ENCODE assay signal across 19 cellular contexts in the genomic region with DNA sequence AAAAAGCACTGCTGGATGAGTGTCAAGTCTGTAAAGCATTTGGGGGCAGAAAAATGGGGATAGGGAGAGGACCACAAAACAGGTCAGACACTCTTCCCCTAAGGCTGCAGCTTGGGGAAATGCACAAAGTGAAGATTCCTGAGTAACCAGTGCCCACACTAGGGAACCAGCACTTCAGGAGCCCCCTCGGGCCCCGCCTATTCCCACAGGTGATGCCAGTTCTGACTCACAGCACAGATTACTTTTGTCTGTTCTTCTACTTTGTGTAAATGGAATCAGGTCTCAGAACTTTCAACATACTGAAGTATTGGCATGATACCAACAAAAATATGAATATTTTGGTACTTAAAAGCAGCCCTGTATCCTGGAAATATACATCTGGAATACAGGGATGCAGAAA.
"Had no signal": no experiment of that assay in that cellular context is flagged by ENCODE, and none has a peak within 500 bp of the region (broad histone marks: within the 10 kb centered on the region; RNA-seq: fewer than 3 reads in every experiment).

No MANE protein-coding gene starts in this region.

- H3K36me3 Mint-ChIP-seq: activated naive CD8-positive, alpha-beta T cell treated with anti-CD3 and anti-CD28 coated beads for 36 hours had no signal

- H3K9me3 ChIP-seq: body of pancreas, testis had no signal

- H3K9me3 Mint-ChIP-seq: dendritic cell treated with granulocyte-macrophage colony-stimulating factor and Interleukin-4, amounts not matched to agents 40 ng/mL and 50 ng/mL, for 4 days had no signal

- H3K4me3 ChIP-seq: body of pancreas, esophagus squamous epithelium, sigmoid colon, testis, upper lobe of left lung had no signal

- H3K4me3 Mint-ChIP-seq: activated naive CD8-positive, alpha-beta T cell treated with anti-CD3 and anti-CD28 coated beads for 36 hours; dendritic cell treated with granulocyte-macrophage colony-stimulating factor and Interleukin-4, amounts not matched to agents 40 ng/mL and 50 ng/mL, for 4 days; nephron had no signal

- DNase-seq: activated CD4-positive, alpha-beta T cell treated with anti-CD3 and anti-CD28 coated beads, Interleukin-2, amount 50 U/mL, for 4 hours; activated gamma-delta T cell treated with Interleukin-2 at 50 U/mL for 16 hours; activated naive CD8-positive, alpha-beta T cell treated with anti-CD3 and anti-CD28 coated beads for 36 hours; amniotic stem cell; body of pancreas; effector CD8-positive, alpha-beta T cell; esophagus squamous epithelium; foreskin fibroblast; left cardiac atrium; mesenchymal stem cell; sigmoid colon; stimulated activated CD4-positive, alpha-beta T cell treated with anti-CD3 and anti-CD28 coated beads, Interleukin-4, amount 100 ng/mL, for 24 hours; T-helper 2 cell; testis; upper lobe of left lung; WERI-Rb-1 had no signal

- H3K27ac ChIP-seq: body of pancreas, esophagus squamous epithelium, sigmoid colon, testis, upper lobe of left lung, WERI-Rb-1 had no signal

- ATAC-seq: body of pancreas had no signal

- H3K27me3 ChIP-seq: testis had no signal

- H3K36me3 ChIP-seq: esophagus squamous epithelium, sigmoid colon, upper lobe of left lung, WERI-Rb-1 had no signal

- H3K27ac Mint-ChIP-seq: activated naive CD8-positive, alpha-beta T cell treated with anti-CD3 and anti-CD28 coated beads for 36 hours; dendritic cell treated with granulocyte-macrophage colony-stimulating factor and Interleukin-4, amounts not matched to agents 40 ng/mL and 50 ng/mL, for 4 days; nephron; stimulated activated memory B cell treated with anti-CD40 and anti-IgM and Interleukin-4, amounts not matched to agents 10 μg/mL and 1 μg/mL and 100 μg/mL, for 72 hours had no signal
